2 cellular contexts compared by ENCODE assay signal in the genomic region with DNA sequence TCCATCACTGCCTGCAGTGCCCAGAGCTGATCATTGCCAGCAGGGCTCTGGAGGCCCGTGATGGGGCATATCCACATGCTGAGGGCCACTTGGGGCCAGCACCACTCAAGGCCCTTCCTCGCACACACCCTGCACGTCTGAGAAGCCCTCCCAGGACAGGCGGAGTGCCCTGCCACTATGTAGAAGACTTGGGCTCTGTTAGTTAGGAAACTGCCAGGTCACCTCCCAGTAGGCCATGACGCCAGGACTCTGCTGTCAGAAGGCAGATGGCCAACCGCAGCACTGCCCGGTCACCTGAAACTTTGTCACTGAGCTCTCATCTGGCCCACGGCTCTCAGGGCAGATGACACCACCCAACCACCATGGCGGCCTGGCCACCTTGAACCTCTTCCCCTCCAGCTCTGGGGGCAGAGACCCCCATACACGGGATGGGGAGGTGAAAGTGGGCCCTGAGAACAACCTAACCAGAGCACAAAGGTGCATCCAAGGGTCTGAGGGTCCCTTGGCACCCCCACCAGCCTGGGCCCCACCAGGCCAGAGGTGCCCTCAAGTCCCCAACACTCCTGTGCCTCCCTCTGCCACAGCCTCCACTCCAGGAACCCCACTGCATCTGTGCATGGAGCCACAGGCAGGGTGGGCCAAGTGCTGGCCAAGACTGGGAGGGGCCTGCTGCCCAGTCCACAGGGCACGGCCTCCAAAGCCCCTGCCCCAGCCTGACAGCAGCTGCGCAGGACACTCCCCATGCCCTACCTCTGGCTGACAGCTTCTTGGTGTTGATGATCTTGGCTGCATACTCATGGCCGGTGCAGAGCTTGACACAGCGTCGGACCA.
TF ChIP-seq lines count a peak whose summit lies in the region.

No MANE protein-coding gene starts in this region.

TF ChIP-seq in SK-N-SH, 30 proteins besides CTCF, POLR2A, EP300 and RAD21 (continued from another document):
- TF ChIP-seq SIN3A (IDR thresholded peaks at IDR 0.05; ENCODE audit: borderline replicate concordance, low read depth, low read length) = no peak
- TF ChIP-seq CHD2 (IDR thresholded peaks at IDR 0.05; ENCODE audit: low read length, partially characterized antibody) = no peak
- TF ChIP-seq, protein P1, sequence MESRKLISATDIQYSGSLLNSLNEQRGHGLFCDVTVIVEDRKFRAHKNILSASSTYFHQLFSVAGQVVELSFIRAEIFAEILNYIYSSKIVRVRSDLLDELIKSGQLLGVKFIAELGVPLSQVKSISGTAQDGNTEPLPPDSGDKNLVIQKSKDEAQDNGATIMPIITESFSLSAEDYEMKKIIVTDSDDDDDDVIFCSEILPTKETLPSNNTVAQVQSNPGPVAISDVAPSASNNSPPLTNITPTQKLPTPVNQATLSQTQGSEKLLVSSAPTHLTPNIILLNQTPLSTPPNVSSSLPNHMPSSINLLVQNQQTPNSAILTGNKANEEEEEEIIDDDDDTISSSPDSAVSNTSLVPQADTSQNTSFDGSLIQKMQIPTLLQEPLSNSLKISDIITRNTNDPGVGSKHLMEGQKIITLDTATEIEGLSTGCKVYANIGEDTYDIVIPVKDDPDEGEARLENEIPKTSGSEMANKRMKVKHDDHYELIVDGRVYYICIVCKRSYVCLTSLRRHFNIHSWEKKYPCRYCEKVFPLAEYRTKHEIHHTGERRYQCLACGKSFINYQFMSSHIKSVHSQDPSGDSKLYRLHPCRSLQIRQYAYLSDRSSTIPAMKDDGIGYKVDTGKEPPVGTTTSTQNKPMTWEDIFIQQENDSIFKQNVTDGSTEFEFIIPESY (IDR thresholded peaks at IDR 0.05; ENCODE audit: borderline replicate concordance, low read depth) = no peak
- no peak for TF ChIP-seq ELF1 (IDR thresholded peaks at IDR 0.05)
- TF ChIP-seq, protein P2, sequence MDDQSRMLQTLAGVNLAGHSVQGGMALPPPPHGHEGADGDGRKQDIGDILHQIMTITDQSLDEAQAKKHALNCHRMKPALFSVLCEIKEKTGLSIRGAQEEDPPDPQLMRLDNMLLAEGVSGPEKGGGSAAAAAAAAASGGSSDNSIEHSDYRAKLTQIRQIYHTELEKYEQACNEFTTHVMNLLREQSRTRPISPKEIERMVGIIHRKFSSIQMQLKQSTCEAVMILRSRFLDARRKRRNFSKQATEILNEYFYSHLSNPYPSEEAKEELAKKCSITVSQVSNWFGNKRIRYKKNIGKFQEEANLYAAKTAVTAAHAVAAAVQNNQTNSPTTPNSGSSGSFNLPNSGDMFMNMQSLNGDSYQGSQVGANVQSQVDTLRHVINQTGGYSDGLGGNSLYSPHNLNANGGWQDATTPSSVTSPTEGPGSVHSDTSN (IDR thresholded peaks at IDR 0.05) = no peak
- TF ChIP-seq NFIC (IDR thresholded peaks at IDR 0.05; ENCODE audit: borderline replicate concordance) = no peak
- no peak for TF ChIP-seq RCOR1 (IDR thresholded peaks at IDR 0.05; ENCODE audit: low read length)
- TF ChIP-seq RXRA (IDR thresholded peaks at IDR 0.05; ENCODE audit: borderline replicate concordance, low read depth) = no peak
- TF ChIP-seq, protein P3, sequence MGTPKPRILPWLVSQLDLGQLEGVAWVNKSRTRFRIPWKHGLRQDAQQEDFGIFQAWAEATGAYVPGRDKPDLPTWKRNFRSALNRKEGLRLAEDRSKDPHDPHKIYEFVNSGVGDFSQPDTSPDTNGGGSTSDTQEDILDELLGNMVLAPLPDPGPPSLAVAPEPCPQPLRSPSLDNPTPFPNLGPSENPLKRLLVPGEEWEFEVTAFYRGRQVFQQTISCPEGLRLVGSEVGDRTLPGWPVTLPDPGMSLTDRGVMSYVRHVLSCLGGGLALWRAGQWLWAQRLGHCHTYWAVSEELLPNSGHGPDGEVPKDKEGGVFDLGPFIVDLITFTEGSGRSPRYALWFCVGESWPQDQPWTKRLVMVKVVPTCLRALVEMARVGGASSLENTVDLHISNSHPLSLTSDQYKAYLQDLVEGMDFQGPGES (IDR thresholded peaks at IDR 0.05; ENCODE audit: low read depth, low read length) = no peak
- TF ChIP-seq, protein P4, sequence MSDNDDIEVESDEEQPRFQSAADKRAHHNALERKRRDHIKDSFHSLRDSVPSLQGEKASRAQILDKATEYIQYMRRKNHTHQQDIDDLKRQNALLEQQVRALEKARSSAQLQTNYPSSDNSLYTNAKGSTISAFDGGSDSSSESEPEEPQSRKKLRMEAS (IDR thresholded peaks at IDR 0.05; ENCODE audit: low read depth) = no peak
- no peak for TF ChIP-seq FOSL2 (IDR thresholded peaks at IDR 0.05; ENCODE audit: borderline replicate concordance, low read depth)
- TF ChIP-seq MEF2A (IDR thresholded peaks at IDR 0.05; ENCODE audit: borderline replicate concordance, low read depth) = no peak
- no peak for TF ChIP-seq MXI1 (IDR thresholded peaks at IDR 0.05; ENCODE audit: low read depth, low read length)
- TF ChIP-seq, protein P5, sequence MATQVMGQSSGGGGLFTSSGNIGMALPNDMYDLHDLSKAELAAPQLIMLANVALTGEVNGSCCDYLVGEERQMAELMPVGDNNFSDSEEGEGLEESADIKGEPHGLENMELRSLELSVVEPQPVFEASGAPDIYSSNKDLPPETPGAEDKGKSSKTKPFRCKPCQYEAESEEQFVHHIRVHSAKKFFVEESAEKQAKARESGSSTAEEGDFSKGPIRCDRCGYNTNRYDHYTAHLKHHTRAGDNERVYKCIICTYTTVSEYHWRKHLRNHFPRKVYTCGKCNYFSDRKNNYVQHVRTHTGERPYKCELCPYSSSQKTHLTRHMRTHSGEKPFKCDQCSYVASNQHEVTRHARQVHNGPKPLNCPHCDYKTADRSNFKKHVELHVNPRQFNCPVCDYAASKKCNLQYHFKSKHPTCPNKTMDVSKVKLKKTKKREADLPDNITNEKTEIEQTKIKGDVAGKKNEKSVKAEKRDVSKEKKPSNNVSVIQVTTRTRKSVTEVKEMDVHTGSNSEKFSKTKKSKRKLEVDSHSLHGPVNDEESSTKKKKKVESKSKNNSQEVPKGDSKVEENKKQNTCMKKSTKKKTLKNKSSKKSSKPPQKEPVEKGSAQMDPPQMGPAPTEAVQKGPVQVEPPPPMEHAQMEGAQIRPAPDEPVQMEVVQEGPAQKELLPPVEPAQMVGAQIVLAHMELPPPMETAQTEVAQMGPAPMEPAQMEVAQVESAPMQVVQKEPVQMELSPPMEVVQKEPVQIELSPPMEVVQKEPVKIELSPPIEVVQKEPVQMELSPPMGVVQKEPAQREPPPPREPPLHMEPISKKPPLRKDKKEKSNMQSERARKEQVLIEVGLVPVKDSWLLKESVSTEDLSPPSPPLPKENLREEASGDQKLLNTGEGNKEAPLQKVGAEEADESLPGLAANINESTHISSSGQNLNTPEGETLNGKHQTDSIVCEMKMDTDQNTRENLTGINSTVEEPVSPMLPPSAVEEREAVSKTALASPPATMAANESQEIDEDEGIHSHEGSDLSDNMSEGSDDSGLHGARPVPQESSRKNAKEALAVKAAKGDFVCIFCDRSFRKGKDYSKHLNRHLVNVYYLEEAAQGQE (IDR thresholded peaks at IDR 0.05; ENCODE audit: low read depth, low read length) = no peak

TF ChIP-seq in SK-N-SH treated with all-trans-retinoic acid at 6 μM for 48 hours, 23 proteins besides CTCF, POLR2A, EP300 and RAD21 (continued from another document):
- TF ChIP-seq, protein P6, sequence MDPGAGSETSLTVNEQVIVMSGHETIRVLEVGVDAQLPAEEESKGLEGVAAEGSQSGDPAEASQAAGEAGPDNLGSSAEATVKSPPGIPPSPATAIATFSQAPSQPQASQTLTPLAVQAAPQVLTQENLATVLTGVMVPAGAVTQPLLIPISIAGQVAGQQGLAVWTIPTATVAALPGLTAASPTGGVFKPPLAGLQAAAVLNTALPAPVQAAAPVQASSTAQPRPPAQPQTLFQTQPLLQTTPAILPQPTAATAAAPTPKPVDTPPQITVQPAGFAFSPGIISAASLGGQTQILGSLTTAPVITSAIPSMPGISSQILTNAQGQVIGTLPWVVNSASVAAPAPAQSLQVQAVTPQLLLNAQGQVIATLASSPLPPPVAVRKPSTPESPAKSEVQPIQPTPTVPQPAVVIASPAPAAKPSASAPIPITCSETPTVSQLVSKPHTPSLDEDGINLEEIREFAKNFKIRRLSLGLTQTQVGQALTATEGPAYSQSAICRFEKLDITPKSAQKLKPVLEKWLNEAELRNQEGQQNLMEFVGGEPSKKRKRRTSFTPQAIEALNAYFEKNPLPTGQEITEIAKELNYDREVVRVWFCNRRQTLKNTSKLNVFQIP (CRISPR knock-in tag; IDR thresholded peaks at IDR 0.05; ENCODE audit: borderline replicate concordance, low read depth) = no peak
- TF ChIP-seq PPARA (CRISPR knock-in tag; IDR thresholded peaks at IDR 0.05; ENCODE audit: borderline replicate concordance) (no peak), ZNF70 (CRISPR knock-in tag; IDR thresholded peaks at IDR 0.05) (no peak), BACH2 (CRISPR knock-in tag; IDR thresholded peaks at IDR 0.05; ENCODE audit: borderline replicate concordance) (no peak), TCF4 (CRISPR knock-in tag; IDR thresholded peaks at IDR 0.05; ENCODE audit: borderline replicate concordance) (no peak), ZFP3 (CRISPR knock-in tag; IDR thresholded peaks at IDR 0.05) (no peak), ARNTL (CRISPR knock-in tag; IDR thresholded peaks at IDR 0.05; ENCODE audit: borderline replicate concordance, low read depth) (no peak), ISL1 (CRISPR knock-in tag; IDR thresholded peaks at IDR 0.05) (no peak), CSDC2 (CRISPR knock-in tag; IDR thresholded peaks at IDR 0.05) (no peak), TOX (CRISPR knock-in tag; IDR thresholded peaks at IDR 0.05; ENCODE audit: borderline replicate concordance) (no peak), OSR1 (CRISPR knock-in tag; IDR thresholded peaks at IDR 0.05) (no peak), ZFP30 (CRISPR knock-in tag; IDR thresholded peaks at IDR 0.05) (no peak), GLIS3 (CRISPR knock-in tag; IDR thresholded peaks at IDR 0.05) (no peak), ZNF8 (CRISPR knock-in tag; IDR thresholded peaks at IDR 0.05) (no peak)
- TF ChIP-seq, protein P7, sequence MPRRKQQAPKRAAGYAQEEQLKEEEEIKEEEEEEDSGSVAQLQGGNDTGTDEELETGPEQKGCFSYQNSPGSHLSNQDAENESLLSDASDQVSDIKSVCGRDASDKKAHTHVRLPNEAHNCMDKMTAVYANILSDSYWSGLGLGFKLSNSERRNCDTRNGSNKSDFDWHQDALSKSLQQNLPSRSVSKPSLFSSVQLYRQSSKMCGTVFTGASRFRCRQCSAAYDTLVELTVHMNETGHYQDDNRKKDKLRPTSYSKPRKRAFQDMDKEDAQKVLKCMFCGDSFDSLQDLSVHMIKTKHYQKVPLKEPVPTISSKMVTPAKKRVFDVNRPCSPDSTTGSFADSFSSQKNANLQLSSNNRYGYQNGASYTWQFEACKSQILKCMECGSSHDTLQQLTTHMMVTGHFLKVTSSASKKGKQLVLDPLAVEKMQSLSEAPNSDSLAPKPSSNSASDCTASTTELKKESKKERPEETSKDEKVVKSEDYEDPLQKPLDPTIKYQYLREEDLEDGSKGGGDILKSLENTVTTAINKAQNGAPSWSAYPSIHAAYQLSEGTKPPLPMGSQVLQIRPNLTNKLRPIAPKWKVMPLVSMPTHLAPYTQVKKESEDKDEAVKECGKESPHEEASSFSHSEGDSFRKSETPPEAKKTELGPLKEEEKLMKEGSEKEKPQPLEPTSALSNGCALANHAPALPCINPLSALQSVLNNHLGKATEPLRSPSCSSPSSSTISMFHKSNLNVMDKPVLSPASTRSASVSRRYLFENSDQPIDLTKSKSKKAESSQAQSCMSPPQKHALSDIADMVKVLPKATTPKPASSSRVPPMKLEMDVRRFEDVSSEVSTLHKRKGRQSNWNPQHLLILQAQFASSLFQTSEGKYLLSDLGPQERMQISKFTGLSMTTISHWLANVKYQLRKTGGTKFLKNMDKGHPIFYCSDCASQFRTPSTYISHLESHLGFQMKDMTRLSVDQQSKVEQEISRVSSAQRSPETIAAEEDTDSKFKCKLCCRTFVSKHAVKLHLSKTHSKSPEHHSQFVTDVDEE (CRISPR knock-in tag; IDR thresholded peaks at IDR 0.05) = no peak
- TF ChIP-seq, protein P8, sequence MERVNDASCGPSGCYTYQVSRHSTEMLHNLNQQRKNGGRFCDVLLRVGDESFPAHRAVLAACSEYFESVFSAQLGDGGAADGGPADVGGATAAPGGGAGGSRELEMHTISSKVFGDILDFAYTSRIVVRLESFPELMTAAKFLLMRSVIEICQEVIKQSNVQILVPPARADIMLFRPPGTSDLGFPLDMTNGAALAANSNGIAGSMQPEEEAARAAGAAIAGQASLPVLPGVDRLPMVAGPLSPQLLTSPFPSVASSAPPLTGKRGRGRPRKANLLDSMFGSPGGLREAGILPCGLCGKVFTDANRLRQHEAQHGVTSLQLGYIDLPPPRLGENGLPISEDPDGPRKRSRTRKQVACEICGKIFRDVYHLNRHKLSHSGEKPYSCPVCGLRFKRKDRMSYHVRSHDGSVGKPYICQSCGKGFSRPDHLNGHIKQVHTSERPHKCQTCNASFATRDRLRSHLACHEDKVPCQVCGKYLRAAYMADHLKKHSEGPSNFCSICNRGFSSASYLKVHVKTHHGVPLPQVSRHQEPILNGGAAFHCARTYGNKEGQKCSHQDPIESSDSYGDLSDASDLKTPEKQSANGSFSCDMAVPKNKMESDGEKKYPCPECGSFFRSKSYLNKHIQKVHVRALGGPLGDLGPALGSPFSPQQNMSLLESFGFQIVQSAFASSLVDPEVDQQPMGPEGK (CRISPR knock-in tag; IDR thresholded peaks at IDR 0.05; ENCODE audit: borderline replicate concordance) = no peak
- TF ChIP-seq, protein P9, sequence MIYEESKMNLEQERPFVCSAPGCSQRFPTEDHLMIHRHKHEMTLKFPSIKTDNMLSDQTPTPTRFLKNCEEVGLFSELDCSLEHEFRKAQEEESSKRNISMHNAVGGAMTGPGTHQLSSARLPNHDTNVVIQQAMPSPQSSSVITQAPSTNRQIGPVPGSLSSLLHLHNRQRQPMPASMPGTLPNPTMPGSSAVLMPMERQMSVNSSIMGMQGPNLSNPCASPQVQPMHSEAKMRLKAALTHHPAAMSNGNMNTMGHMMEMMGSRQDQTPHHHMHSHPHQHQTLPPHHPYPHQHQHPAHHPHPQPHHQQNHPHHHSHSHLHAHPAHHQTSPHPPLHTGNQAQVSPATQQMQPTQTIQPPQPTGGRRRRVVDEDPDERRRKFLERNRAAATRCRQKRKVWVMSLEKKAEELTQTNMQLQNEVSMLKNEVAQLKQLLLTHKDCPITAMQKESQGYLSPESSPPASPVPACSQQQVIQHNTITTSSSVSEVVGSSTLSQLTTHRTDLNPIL (CRISPR knock-in tag; IDR thresholded peaks at IDR 0.05; ENCODE audit: low read depth) = no peak
